Comparison of ENCODE assay signal across 8 cellular contexts in genomic region chr4:742742-743311, GRCh38. TPM values are rescaled to one million over a fixed set of nuclear protein-coding genes. Genes with fewer than 3 reads are reported as not detected.
A peak's percentile ranks its signal among the peaks of the same experiment; 100 is the strongest.
DNase-seq lines count a peak whose midpoint lies in the region; ATAC-seq, FAIRE-seq and TF ChIP-seq lines count a peak whose summit lies in the region.

No MANE protein-coding gene starts in this region.

- DNase-seq in GM10266 (ENCODE audit: extremely low spot score) (peak; percentile 92), SK-N-SH (peak; percentile 93), heart left ventricle (peak; percentile 57 to 83 (median 64)), small intestine (peak; percentile 75), NCI-H2171 treated with DMSO at 0.1 percent for 48 hours (lab: John Stamatoyannopoulos, UW) (no peak), NCI-H1930 (lab: John Stamatoyannopoulos, UW) (no peak)
- DNase-seq in activated gamma-delta T cell treated with anti-CD3 and anti-CD28 coated beads, Interleukin-2, amount 50 U/mL, for 16 hours (ENCODE audit: low read depth) = peak; percentile 73

- H3K27ac ChIP-seq in SK-N-SH (ENCODE audit: low read depth in 2 of 2, low read length in 1 of 2) (no peak overlapping the region; a peak in 1 of 4 replicates), heart left ventricle (no peak overlapping the region), small intestine (ENCODE audit: low read depth in 1 of 2, low read length in 1 of 2) (no peak overlapping the region)

- H2AFZ ChIP-seq in SK-N-SH (ENCODE audit: low read depth) = no peak overlapping the region

- ATAC-seq in HG03175 (IDR thresholded peaks at IDR 0.05; ENCODE audit: unreplicated experiment) (peak; percentile 68), heart left ventricle (peak; percentile 22 to 89 (median 86))

- H3K9ac ChIP-seq in SK-N-SH = no peak overlapping the region

- TF ChIP-seq POLR2A in heart left ventricle (IDR thresholded peaks at IDR 0.05) = no peak

- no peak for TF ChIP-seq EP300 in SK-N-SH (IDR thresholded peaks at IDR 0.05; ENCODE audit: borderline replicate concordance in 1 of 2, low read depth in 1 of 2, low read length in 1 of 2)

- no peaks in the 10 kb centered on the region for H3K4me1 ChIP-seq in SK-N-SH (ENCODE audit: control insufficient read depth in 1 of 2, insufficient read depth in 2 of 2, low read depth in 1 of 2, low read length in 1 of 2)
- H3K4me1 ChIP-seq in heart left ventricle = no peaks in the 10 kb centered on the region
- H3K4me1 ChIP-seq in small intestine (ENCODE audit: control insufficient read depth in 2 of 2, insufficient read depth in 1 of 2, low read depth in 1 of 2, low read length in 1 of 2) = no peaks in the 10 kb centered on the region

- no peaks in the 10 kb centered on the region for H3K9me2 ChIP-seq in SK-N-SH

- 0 out of 2 replicates have a peak, but pooled peaks cover 4% of the 10 kb centered on the region for H3K79me2 ChIP-seq in SK-N-SH (ENCODE audit: insufficient read depth)

- H3K27me3 ChIP-seq in SK-N-SH (ENCODE audit: insufficient read depth) (no peaks in the 10 kb centered on the region), heart left ventricle (no peaks in the 10 kb centered on the region), small intestine (ENCODE audit: control insufficient read depth in 2 of 2, insufficient read depth in 2 of 2, low read length in 2 of 2) (no peaks in the 10 kb centered on the region)

- POLR2A ChIA-PET in SK-N-SH (lab: Yijun Ruan, JAX) = interaction anchor here (0.5 to 0.6 kb wide), 2 partner anchors 181 to 301 kb away, joined by 3 read pairs; no protein-coding TSS in a partner anchor

- no peak for FAIRE-seq in small intestine (lab: Jason Lieb, UNC)

- WGBS in SK-N-SH (ENCODE audit: low lambda C conversion rate) = 36% methylated on average over 12 of the region's 26 CpGs
- WGBS in heart left ventricle, 4 donors = 74 to 82% (median 80%) methylated on average over 18 to 26 of the region's 26 CpGs
- 64 to 71% (median 65%) methylated on average over 24 to 26 of the region's 26 CpGs for WGBS in small intestine, 3 donors

- H3K4me2 ChIP-seq in SK-N-SH = no peak overlapping the region

- intact Hi-C loops in heart left ventricle (cut with DNase I) = loop anchor here in 5 of 10 donors (5.0 to 10.0 kb wide), 3 partner anchors 242 to 252 kb away; partner anchors contain the start of genes IDUA (in 4 of the 5) and SLC26A1 (in 1 of the 5)

- H3K4me3 ChIP-seq in SK-N-SH (ENCODE audit: low read depth in 2 of 2, low read length in 1 of 2) = no peak overlapping the region; a peak in 1 of 4 replicates
- no peak overlapping the region for H3K4me3 ChIP-seq in heart left ventricle
- no peak overlapping the region for H3K4me3 ChIP-seq in small intestine (ENCODE audit: low read depth in 1 of 2, low read length in 2 of 2)

- CTCF ChIA-PET in SK-N-SH (lab: Yijun Ruan, JAX) = interaction anchor here (0.7 to 2.6 kb wide), 36 partner anchors 9 to 258 kb away, joined by 3 to 27 read pairs (median 6); partner anchors contain the start of genes IDUA and SLC26A1

- H4K20me1 ChIP-seq in SK-N-SH (ENCODE audit: insufficient read depth) = peaks cover 18% of the 10 kb centered on the region

- peak; percentile 78 for TF ChIP-seq RAD21 in SK-N-SH (IDR thresholded peaks at IDR 0.05; ENCODE audit: low read length)

- H3K9me3 ChIP-seq in SK-N-SH (no peaks in the 10 kb centered on the region), heart left ventricle (no peaks in the 10 kb centered on the region), small intestine (ENCODE audit: control insufficient read depth, low read depth) (no peaks in the 10 kb centered on the region)

- peaks cover 10% of the 10 kb centered on the region for H3F3A ChIP-seq in SK-N-SH (replicated peaks; ENCODE audit: insufficient read depth)

- peak; percentile 91 for TF ChIP-seq CTCF in GM10266 (IDR thresholded peaks at IDR 0.05; ENCODE audit: control insufficient read depth, insufficient read depth, low read depth, missing control alignments)
- peak; percentile 91 for TF ChIP-seq CTCF in SK-N-SH (IDR thresholded peaks at IDR 0.05)
- peak; percentile 80 to 95 (median 90) for TF ChIP-seq CTCF in heart left ventricle (IDR thresholded peaks at IDR 0.05)

- H3K36me3 ChIP-seq in SK-N-SH (replicated peaks in 1 of 2; ENCODE audit: control insufficient read depth in 1 of 2, insufficient read depth in 2 of 2, low read length in 1 of 2) (peaks cover 14 to 36% of the 10 kb centered on the region in 2 experiments), heart left ventricle (peaks cover 0 to 59% (median 44%) of the 10 kb centered on the region in 9 donors), small intestine (ENCODE audit: control insufficient read depth in 2 of 2, insufficient read depth in 2 of 2, low read length in 2 of 2) (peaks cover 2 to 6% of the 10 kb centered on the region in 2 donors)

TF ChIP-seq in SK-N-SH, 30 proteins besides CTCF, POLR2A, EP300 and RAD21:
- TF ChIP-seq SMC3 (IDR thresholded peaks at IDR 0.05; ENCODE audit: low read depth, low read length) = peak; percentile 73
- TF ChIP-seq ZBTB33 (IDR thresholded peaks at IDR 0.05; ENCODE audit: borderline replicate concordance, low read depth) = no peak

RNA-seq across cellular contexts. Expression of gene PCGF3, which starts 37.2 kb away (rescaled TPM):
- 44.8 and 47.0 TPM in 2 replicates for polyA plus RNA-seq in SK-N-SH (2012; rRNA removed)
- 19.3 and 28.5 TPM in 2 replicates for polyA plus RNA-seq in SK-N-SH (2012; cell fraction: cytosol; rRNA removed)
- polyA plus RNA-seq in SK-N-SH (2012; cell fraction: nucleus; rRNA removed) = 193 TPM in 2 replicates
- 10 to 100 TPM; 16.2 to 45.7 (median 21.8) TPM for total RNA-seq in heart left ventricle
- polyA plus RNA-seq in heart left ventricle = 10 to 100 TPM; 24.7 to 26.6 TPM
- polyA plus RNA-seq in small intestine = 10 to 100 TPM; 27.3 to 71.6 (median 40.6) TPM

RNA-seq across cellular contexts. Expression of gene SLC49A3, which starts 53.9 kb away (rescaled TPM):
- 0.05 and 0.15 TPM in 2 replicates for polyA plus RNA-seq in SK-N-SH (2012; rRNA removed)
- not detected in 2 replicates for polyA plus RNA-seq in SK-N-SH (2012; cell fraction: cytosol; rRNA removed)
- 0.70 and 0.83 TPM in 2 replicates for polyA plus RNA-seq in SK-N-SH (2012; cell fraction: nucleus; rRNA removed)
- 10 to 100 TPM in 3 of 9 donors, 1 to 10 TPM in 6; 5.6 to 20.5 (median 8.9) TPM for total RNA-seq in heart left ventricle
- polyA plus RNA-seq in heart left ventricle = 1 to 10 TPM; 5.2 to 9.8 TPM
- 1 to 10 TPM; 3.4 to 7.8 (median 3.5) TPM for polyA plus RNA-seq in small intestine

Comparison
In these comparisons a context has a peak if more than half of its experiments do, and no peak if none do; other contexts are left out.
1. DNase-seq: peak in GM10266 (single experiment), SK-N-SH (single experiment), activated gamma-delta T cell treated with anti-CD3 and anti-CD28 coated beads, Interleukin-2, amount 50 U/mL, for 16 hours (single experiment), heart left ventricle (5 of 5) and small intestine (single experiment); none in NCI-H2171 treated with DMSO at 0.1 percent for 48 hours (single experiment) and NCI-H1930 (0 of 2).
2. Peak in every context shown above with its lines, with median percentiles within 50 percentile points of each other: CTCF ChIP-seq.